In genomic region chr9:92764988-92765936, GRCh38 we compare ENCODE assay signal across 1 cellular context.
TF ChIP-seq lines count a peak whose summit lies in the region.

No MANE protein-coding gene starts in this region.

TF ChIP-seq in HepG2, 621 proteins besides CTCF, POLR2A, EP300 and RAD21 (continued from another document and continues in another):
- TF ChIP-seq, protein P1, sequence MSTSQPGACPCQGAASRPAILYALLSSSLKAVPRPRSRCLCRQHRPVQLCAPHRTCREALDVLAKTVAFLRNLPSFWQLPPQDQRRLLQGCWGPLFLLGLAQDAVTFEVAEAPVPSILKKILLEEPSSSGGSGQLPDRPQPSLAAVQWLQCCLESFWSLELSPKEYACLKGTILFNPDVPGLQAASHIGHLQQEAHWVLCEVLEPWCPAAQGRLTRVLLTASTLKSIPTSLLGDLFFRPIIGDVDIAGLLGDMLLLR (CRISPR knock-in tag; IDR thresholded peaks at IDR 0.05) = 0 out of 2 replicates have a peak, but pooled peaks have one; percentile 64
- TF ChIP-seq POGZ (CRISPR knock-in tag; IDR thresholded peaks at IDR 0.05) (peak; percentile 70; the same call in 1 of the 2 replicates), ZNF800 (CRISPR knock-in tag; IDR thresholded peaks at IDR 0.05) (0 out of 2 replicates have a peak, but pooled peaks have one; percentile 44), RBM39 (IDR thresholded peaks at IDR 0.05; ENCODE audit: low read depth, low read length, poor library complexity, severe bottlenecking) (peak; percentile 96), PHB2 (IDR thresholded peaks at IDR 0.05; ENCODE audit: partially characterized antibody) (no peak), ZNF501 (CRISPR knock-in tag; IDR thresholded peaks at IDR 0.05) (peak; percentile 98), EHMT2 (IDR thresholded peaks at IDR 0.05; ENCODE audit: borderline replicate concordance, low read depth, low read length) (no peak; the same call in 1 of the 2 replicates), PAF1 (CRISPR knock-in tag; IDR thresholded peaks at IDR 0.05) (no peak), SRSF1 (optimal IDR thresholded peaks at IDR 0.05; ENCODE audit: low read depth, low read length) (no peak), ZBTB38 (CRISPR knock-in tag; IDR thresholded peaks at IDR 0.05) (peak; percentile 61), RBM22 (optimal IDR thresholded peaks at IDR 0.05; ENCODE audit: low read length) (no peak), GABPA (IDR thresholded peaks at IDR 0.05; ENCODE audit: low read depth, low read length) (no peak), GABPA (CRISPR knock-in tag; IDR thresholded peaks at IDR 0.05; ENCODE audit: low read depth) (peak; percentile 85), PHF8 (CRISPR knock-in tag; IDR thresholded peaks at IDR 0.05) (peak; percentile 94), RELA (CRISPR knock-in tag; IDR thresholded peaks at IDR 0.05) (no peak), ZNF335 (CRISPR knock-in tag; IDR thresholded peaks at IDR 0.05) (0 out of 2 replicates have a peak, but pooled peaks have one; percentile 18), FOXK1 (CRISPR knock-in tag; IDR thresholded peaks at IDR 0.05; ENCODE audit: borderline replicate concordance, low read depth) (0 out of 2 replicates have a peak, but pooled peaks have one; percentile 77), ZBTB7B (CRISPR knock-in tag; IDR thresholded peaks at IDR 0.05) (peak; percentile 65; the same call in 1 of the 2 replicates), ZNF597 (CRISPR knock-in tag; IDR thresholded peaks at IDR 0.05) (0 out of 2 replicates have a peak, but pooled peaks have one; percentile 27), ARID4A (CRISPR knock-in tag; IDR thresholded peaks at IDR 0.05; ENCODE audit: borderline replicate concordance) (peak; percentile 89; the same call in 1 of the 2 replicates), GFI1 (CRISPR knock-in tag; IDR thresholded peaks at IDR 0.05; ENCODE audit: borderline replicate concordance) (no peak)
- TF ChIP-seq, protein P2, sequence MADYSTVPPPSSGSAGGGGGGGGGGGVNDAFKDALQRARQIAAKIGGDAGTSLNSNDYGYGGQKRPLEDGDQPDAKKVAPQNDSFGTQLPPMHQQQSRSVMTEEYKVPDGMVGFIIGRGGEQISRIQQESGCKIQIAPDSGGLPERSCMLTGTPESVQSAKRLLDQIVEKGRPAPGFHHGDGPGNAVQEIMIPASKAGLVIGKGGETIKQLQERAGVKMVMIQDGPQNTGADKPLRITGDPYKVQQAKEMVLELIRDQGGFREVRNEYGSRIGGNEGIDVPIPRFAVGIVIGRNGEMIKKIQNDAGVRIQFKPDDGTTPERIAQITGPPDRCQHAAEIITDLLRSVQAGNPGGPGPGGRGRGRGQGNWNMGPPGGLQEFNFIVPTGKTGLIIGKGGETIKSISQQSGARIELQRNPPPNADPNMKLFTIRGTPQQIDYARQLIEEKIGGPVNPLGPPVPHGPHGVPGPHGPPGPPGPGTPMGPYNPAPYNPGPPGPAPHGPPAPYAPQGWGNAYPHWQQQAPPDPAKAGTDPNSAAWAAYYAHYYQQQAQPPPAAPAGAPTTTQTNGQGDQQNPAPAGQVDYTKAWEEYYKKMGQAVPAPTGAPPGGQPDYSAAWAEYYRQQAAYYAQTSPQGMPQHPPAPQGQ (CRISPR knock-in tag; IDR thresholded peaks at IDR 0.05; ENCODE audit: borderline replicate concordance) = no peak
- TF ChIP-seq, protein P3, sequence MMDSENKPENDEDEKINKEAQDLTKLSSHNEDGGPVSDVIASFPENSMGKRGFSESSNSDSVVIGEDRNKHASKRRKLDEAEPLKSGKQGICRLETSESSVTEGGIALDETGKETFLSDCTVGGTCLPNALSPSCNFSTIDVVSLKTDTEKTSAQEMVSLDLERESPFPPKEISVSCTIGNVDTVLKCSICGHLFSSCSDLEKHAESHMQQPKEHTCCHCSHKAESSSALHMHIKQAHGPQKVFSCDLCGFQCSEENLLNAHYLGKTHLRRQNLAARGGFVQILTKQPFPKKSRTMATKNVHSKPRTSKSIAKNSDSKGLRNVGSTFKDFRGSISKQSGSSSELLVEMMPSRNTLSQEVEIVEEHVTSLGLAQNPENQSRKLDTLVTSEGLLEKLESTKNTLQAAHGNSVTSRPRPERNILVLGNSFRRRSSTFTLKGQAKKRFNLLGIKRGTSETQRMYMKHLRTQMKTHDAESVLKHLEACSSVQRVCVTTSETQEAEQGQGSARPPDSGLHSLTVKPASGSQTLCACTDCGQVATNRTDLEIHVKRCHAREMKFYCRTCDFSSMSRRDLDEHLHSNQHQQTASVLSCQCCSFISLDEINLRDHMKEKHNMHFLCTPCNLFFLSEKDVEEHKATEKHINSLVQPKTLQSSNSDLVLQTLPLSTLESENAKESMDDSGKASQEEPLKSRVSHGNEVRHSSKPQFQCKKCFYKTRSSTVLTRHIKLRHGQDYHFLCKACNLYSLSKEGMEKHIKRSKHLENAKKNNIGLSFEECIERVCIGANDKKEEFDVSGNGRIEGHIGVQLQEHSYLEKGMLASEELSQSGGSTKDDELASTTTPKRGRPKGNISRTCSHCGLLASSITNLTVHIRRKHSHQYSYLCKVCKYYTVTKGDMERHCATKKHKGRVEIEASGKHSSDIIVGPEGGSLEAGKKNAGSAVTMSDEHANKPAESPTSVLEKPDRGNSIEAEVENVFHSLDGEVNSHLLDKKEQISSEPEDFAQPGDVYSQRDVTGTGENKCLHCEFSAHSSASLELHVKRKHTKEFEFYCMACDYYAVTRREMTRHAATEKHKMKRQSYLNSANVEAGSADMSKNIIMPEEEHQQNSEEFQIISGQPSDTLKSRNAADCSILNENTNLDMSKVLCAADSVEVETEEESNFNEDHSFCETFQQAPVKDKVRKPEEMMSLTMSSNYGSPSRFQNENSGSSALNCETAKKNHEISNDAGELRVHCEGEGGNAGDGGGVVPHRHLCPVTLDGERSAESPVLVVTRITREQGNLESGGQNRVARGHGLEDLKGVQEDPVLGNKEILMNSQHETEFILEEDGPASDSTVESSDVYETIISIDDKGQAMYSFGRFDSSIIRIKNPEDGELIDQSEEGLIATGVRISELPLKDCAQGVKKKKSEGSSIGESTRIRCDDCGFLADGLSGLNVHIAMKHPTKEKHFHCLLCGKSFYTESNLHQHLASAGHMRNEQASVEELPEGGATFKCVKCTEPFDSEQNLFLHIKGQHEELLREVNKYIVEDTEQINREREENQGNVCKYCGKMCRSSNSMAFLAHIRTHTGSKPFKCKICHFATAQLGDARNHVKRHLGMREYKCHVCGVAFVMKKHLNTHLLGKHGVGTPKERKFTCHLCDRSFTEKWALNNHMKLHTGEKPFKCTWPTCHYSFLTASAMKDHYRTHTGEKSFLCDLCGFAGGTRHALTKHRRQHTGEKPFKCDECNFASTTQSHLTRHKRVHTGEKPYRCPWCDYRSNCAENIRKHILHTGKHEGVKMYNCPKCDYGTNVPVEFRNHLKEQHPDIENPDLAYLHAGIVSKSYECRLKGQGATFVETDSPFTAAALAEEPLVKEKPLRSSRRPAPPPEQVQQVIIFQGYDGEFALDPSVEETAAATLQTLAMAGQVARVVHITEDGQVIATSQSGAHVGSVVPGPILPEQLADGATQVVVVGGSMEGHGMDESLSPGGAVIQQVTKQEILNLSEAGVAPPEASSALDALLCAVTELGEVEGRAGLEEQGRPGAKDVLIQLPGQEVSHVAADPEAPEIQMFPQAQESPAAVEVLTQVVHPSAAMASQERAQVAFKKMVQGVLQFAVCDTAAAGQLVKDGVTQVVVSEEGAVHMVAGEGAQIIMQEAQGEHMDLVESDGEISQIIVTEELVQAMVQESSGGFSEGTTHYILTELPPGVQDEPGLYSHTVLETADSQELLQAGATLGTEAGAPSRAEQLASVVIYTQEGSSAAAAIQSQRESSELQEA (CRISPR knock-in tag; IDR thresholded peaks at IDR 0.05; ENCODE audit: not compliant biosample characterization) = no peak
- TF ChIP-seq, protein P4, sequence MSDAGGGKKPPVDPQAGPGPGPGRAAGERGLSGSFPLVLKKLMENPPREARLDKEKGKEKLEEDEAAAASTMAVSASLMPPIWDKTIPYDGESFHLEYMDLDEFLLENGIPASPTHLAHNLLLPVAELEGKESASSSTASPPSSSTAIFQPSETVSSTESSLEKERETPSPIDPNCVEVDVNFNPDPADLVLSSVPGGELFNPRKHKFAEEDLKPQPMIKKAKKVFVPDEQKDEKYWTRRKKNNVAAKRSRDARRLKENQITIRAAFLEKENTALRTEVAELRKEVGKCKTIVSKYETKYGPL (CRISPR knock-in tag; IDR thresholded peaks at IDR 0.05) = no peak
- TF ChIP-seq, protein P5, sequence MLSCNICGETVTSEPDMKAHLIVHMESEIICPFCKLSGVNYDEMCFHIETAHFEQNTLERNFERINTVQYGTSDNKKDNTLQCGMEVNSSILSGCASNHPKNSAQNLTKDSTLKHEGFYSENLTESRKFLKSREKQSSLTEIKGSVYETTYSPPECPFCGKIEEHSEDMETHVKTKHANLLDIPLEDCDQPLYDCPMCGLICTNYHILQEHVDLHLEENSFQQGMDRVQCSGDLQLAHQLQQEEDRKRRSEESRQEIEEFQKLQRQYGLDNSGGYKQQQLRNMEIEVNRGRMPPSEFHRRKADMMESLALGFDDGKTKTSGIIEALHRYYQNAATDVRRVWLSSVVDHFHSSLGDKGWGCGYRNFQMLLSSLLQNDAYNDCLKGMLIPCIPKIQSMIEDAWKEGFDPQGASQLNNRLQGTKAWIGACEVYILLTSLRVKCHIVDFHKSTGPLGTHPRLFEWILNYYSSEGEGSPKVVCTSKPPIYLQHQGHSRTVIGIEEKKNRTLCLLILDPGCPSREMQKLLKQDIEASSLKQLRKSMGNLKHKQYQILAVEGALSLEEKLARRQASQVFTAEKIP (CRISPR knock-in tag; IDR thresholded peaks at IDR 0.05; ENCODE audit: borderline replicate concordance) = no peak
- TF ChIP-seq, protein P6, sequence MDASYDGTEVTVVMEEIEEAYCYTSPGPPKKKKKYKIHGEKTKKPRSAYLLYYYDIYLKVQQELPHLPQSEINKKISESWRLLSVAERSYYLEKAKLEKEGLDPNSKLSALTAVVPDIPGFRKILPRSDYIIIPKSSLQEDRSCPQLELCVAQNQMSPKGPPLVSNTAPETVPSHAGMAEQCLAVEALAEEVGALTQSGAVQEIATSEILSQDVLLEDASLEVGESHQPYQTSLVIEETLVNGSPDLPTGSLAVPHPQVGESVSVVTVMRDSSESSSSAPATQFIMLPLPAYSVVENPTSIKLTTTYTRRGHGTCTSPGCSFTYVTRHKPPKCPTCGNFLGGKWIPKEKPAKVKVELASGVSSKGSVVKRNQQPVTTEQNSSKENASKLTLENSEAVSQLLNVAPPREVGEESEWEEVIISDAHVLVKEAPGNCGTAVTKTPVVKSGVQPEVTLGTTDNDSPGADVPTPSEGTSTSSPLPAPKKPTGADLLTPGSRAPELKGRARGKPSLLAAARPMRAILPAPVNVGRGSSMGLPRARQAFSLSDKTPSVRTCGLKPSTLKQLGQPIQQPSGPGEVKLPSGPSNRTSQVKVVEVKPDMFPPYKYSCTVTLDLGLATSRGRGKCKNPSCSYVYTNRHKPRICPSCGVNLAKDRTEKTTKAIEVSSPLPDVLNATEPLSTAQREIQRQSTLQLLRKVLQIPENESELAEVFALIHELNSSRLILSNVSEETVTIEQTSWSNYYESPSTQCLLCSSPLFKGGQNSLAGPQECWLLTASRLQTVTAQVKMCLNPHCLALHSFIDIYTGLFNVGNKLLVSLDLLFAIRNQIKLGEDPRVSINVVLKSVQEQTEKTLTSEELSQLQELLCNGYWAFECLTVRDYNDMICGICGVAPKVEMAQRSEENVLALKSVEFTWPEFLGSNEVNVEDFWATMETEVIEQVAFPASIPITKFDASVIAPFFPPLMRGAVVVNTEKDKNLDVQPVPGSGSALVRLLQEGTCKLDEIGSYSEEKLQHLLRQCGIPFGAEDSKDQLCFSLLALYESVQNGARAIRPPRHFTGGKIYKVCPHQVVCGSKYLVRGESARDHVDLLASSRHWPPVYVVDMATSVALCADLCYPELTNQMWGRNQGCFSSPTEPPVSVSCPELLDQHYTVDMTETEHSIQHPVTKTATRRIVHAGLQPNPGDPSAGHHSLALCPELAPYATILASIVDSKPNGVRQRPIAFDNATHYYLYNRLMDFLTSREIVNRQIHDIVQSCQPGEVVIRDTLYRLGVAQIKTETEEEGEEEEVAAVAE (CRISPR knock-in tag; IDR thresholded peaks at IDR 0.05; ENCODE audit: borderline replicate concordance) = no peak; the same call in 1 of the 2 replicates
